ENCODE assay signal across 18 cellular contexts in genomic region chr1:49364676-49365075, GRCh38.
DNase-seq lines count a peak whose midpoint lies in the region.
"Had no signal": no experiment of that assay in that cellular context is flagged by ENCODE, and none has a peak within 500 bp of the region (broad histone marks: within the 10 kb centered on the region; RNA-seq: fewer than 3 reads in every experiment).

No MANE protein-coding gene starts in this region.

- H3K4me3 ChIP-seq in trophoblast cell (ENCODE audit: low read depth, low read length) = no peak overlapping the region
- no peak overlapping the region for H3K4me3 ChIP-seq in CD8-positive, alpha-beta memory T cell (ENCODE audit: low read length)
- H3K4me3 ChIP-seq: BLaER1 treated with 17β-estradiol and CSF1 and Interleukin-3, amounts not matched to agents 10 nM and 100 nM; heart left ventricle; mucosa of descending colon; transverse colon had no signal

- H3K9me3 Mint-ChIP-seq in CD8-positive, alpha-beta memory T cell = peaks cover 0 to 11% (median 0%) of the 10 kb centered on the region in 5 donors

- no peak overlapping the region for H3K23ac ChIP-seq in trophoblast cell (ENCODE audit: low read length)

- H3K4ac ChIP-seq in trophoblast cell (ENCODE audit: low read depth, low read length) = no peak overlapping the region

- H3K27ac ChIP-seq in trophoblast cell (ENCODE audit: low read depth, low read length) = no peak overlapping the region
- H3K27ac ChIP-seq in CD8-positive, alpha-beta memory T cell (ENCODE audit: low read depth, low read length) = no peak overlapping the region
- H3K27ac ChIP-seq: 22Rv1; BLaER1 treated with 17β-estradiol and CSF1 and Interleukin-3, amounts not matched to agents 10 nM and 100 nM; heart left ventricle; transverse colon had no signal

- H3K36me3 ChIP-seq in trophoblast cell (ENCODE audit: control insufficient read depth in 1 of 2, insufficient read depth in 2 of 2, low read length in 2 of 2) = no peaks in the 10 kb centered on the region
- no peaks in the 10 kb centered on the region for H3K36me3 ChIP-seq in CD8-positive, alpha-beta memory T cell (ENCODE audit: insufficient read depth, low read length)
- H3K36me3 ChIP-seq: BLaER1 treated with 17β-estradiol and CSF1 and Interleukin-3, amounts not matched to agents 10 nM and 100 nM; heart left ventricle; transverse colon had no signal

- H2AK5ac ChIP-seq in trophoblast cell (ENCODE audit: low read length) = no peak overlapping the region

- no peak overlapping the region for H4K8ac ChIP-seq in trophoblast cell (ENCODE audit: low read depth, low read length)

- POLR2A ChIA-PET in CD8-positive, alpha-beta memory T cell (lab: Charles Lee) = no interaction called here

- DNase-seq in NCI-H146 (lab: John Stamatoyannopoulos, UW) (peak; percentile 0), NCI-H146 treated with DMSO at 0.1 percent for 48 hours (lab: John Stamatoyannopoulos, UW; ENCODE audit: unreplicated experiment) (no peak), NCI-H446 treated with DMSO at 0.1 percent for 48 hours (lab: John Stamatoyannopoulos, UW) (peak; percentile 20), amniotic epithelial cell (ENCODE audit: low read depth) (peak; percentile 0), trophoblast cell (peak; percentile 1 to 28), EL (no peak), UCSD-AML1 (lab: John Stamatoyannopoulos, UW; ENCODE audit: unreplicated experiment) (no peak)
- DNase-seq in CD8-positive, alpha-beta memory T cell = no peak
- DNase-seq: activated CD4-positive, CD25-positive, alpha-beta regulatory T cell; activated CD8-positive, alpha-beta memory T cell treated with anti-CD3 and anti-CD28 coated beads for 24 hours; heart left ventricle; left cardiac atrium; mucosa of descending colon; stimulated activated CD4-positive, alpha-beta T cell treated with anti-CD3 and anti-CD28 coated beads, Interleukin-4, amount 100 ng/mL, for 24 hours; transverse colon had no signal

- no peaks in the 10 kb centered on the region for H3K79me2 ChIP-seq in trophoblast cell (ENCODE audit: control insufficient read depth, insufficient read depth, low read length, poor library complexity)

- H3K4me1 ChIP-seq in trophoblast cell (ENCODE audit: control insufficient read depth in 1 of 2, insufficient read depth in 2 of 2, low read length in 2 of 2) = no peaks in the 10 kb centered on the region
- H3K4me1 ChIP-seq in CD8-positive, alpha-beta memory T cell (ENCODE audit: insufficient read depth, low read length) = no peaks in the 10 kb centered on the region
- H3K4me1 ChIP-seq: BLaER1 treated with 17β-estradiol and CSF1 and Interleukin-3, amounts not matched to agents 10 nM and 100 nM; heart left ventricle; transverse colon had no signal

- H3K4me3 Mint-ChIP-seq in CD8-positive, alpha-beta memory T cell = no peak overlapping the region
- H3K4me3 Mint-ChIP-seq: activated T-helper 17 cell treated with anti-CD3 and anti-CD28 coated beads, Interleukin-2, amount 50 U/mL, for 72 hours had no signal

- no peak overlapping the region for H2AFZ ChIP-seq in trophoblast cell (ENCODE audit: insufficient read depth, low read length, poor library complexity)

- no peaks in the 10 kb centered on the region for H3K79me1 ChIP-seq in trophoblast cell (ENCODE audit: low read length)

- H3K27ac Mint-ChIP-seq in CD8-positive, alpha-beta memory T cell = no peak overlapping the region
- H3K27ac Mint-ChIP-seq: activated T-helper 17 cell treated with anti-CD3 and anti-CD28 coated beads, Interleukin-2, amount 50 U/mL, for 72 hours had no signal

- no peak overlapping the region for H3K18ac ChIP-seq in trophoblast cell (ENCODE audit: low read length)

- no peak overlapping the region for H3K14ac ChIP-seq in trophoblast cell (ENCODE audit: low read length)

- H2BK12ac ChIP-seq in trophoblast cell (ENCODE audit: low read length) = no peak overlapping the region

- CTCF ChIA-PET in CD8-positive, alpha-beta memory T cell (lab: Charles Lee) = no interaction called here

- H3K4me2 ChIP-seq in trophoblast cell (ENCODE audit: low read length) = no peak overlapping the region
- H3K4me2 ChIP-seq: BLaER1 treated with 17β-estradiol and CSF1 and Interleukin-3, amounts not matched to agents 10 nM and 100 nM had no signal

- no peak overlapping the region for H4K91ac ChIP-seq in trophoblast cell (ENCODE audit: low read depth, low read length)

- no peaks in the 10 kb centered on the region for H3K4me1 Mint-ChIP-seq in CD8-positive, alpha-beta memory T cell
- H3K4me1 Mint-ChIP-seq: activated T-helper 17 cell treated with anti-CD3 and anti-CD28 coated beads, Interleukin-2, amount 50 U/mL, for 72 hours had no signal

- no peaks in the 10 kb centered on the region for H3K27me3 ChIP-seq in trophoblast cell (ENCODE audit: insufficient read depth, low read length)
- H3K27me3 ChIP-seq in CD8-positive, alpha-beta memory T cell (ENCODE audit: insufficient read depth, low read length, poor library complexity, severe bottlenecking) = no peaks in the 10 kb centered on the region
- H3K27me3 ChIP-seq: BLaER1 treated with 17β-estradiol and CSF1 and Interleukin-3, amounts not matched to agents 10 nM and 100 nM; heart left ventricle; transverse colon had no signal

- no peak overlapping the region for H2BK120ac ChIP-seq in trophoblast cell (ENCODE audit: insufficient read depth, low read length, poor library complexity)

- no peak overlapping the region for H3K9ac ChIP-seq in trophoblast cell (ENCODE audit: low read length)
- H3K9ac ChIP-seq: BLaER1 treated with 17β-estradiol and CSF1 and Interleukin-3, amounts not matched to agents 10 nM and 100 nM had no signal

- H3K27me3 Mint-ChIP-seq in CD8-positive, alpha-beta memory T cell = no peaks in the 10 kb centered on the region

- H4K12ac ChIP-seq in trophoblast cell (ENCODE audit: low read depth, low read length) = no peak overlapping the region

- peaks cover 1% of the 10 kb centered on the region for H3K9me3 ChIP-seq in trophoblast cell (ENCODE audit: insufficient read depth, low read depth, low read length)
- no peaks in the 10 kb centered on the region for H3K9me3 ChIP-seq in CD8-positive, alpha-beta memory T cell (ENCODE audit: low read length)
- H3K9me3 ChIP-seq: BLaER1 treated with 17β-estradiol and CSF1 and Interleukin-3, amounts not matched to agents 10 nM and 100 nM; heart left ventricle; transverse colon had no signal

- no peaks in the 10 kb centered on the region for H3K36me3 Mint-ChIP-seq in CD8-positive, alpha-beta memory T cell

- no peak overlapping the region for H2BK5ac ChIP-seq in trophoblast cell (ENCODE audit: low read depth, low read length, poor library complexity)

- WGBS in trophoblast cell (ENCODE audit: extremely low coverage, insufficient coverage, insufficient read length) = no CpG with 5 or more reads among the region's 7 CpGs

Comparison
In these comparisons a context has a peak if more than half of its experiments do, and no peak if none do; other contexts are left out.
1. DNase-seq: peak in NCI-H146 (single experiment), NCI-H446 treated with DMSO at 0.1 percent for 48 hours (single experiment), amniotic epithelial cell (single experiment) and trophoblast cell (2 of 2); none in NCI-H146 treated with DMSO at 0.1 percent for 48 hours (single experiment), EL (single experiment), CD8-positive, alpha-beta memory T cell (0 of 5) and UCSD-AML1 (single experiment).